8 cellular contexts compared by ENCODE assay signal in the genomic region with DNA sequence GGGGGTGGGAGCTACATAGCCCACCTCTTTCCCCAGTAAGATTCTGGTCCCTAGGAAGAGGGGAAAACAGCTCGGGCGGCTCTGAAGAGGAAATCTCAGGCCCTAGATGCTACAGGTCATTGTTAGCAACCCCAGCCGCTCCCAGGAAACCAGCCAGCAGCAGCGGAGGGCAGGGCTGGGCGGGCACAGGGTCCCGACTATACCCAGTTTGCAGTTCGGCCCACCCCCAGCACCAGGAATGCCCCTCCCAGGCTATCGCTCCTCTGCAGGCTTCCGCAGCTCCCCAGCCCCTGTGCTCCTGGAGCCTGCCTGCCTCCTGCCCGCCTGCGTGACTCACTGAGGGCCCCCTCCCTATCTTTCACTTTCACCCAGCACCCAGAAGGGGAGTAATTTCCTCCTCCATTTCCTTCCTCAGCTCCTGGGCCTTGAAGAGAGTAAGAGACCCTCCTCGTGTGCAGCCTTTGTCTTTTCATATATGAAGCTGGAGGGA. TPM values are rescaled to one million over a fixed set of nuclear protein-coding genes. Genes with fewer than 3 reads are reported as not detected.
DNase-seq lines count a peak whose midpoint lies in the region; ATAC-seq and TF ChIP-seq lines count a peak whose summit lies in the region.

No MANE protein-coding gene starts in this region.

- peak overlapping the region; percentile 84 for H3K27ac Mint-ChIP-seq in activated naive CD4-positive, alpha-beta T cell treated with anti-CD3 and anti-CD28 coated beads for 36 hours
- peak overlapping the region; percentile 80 for H3K27ac Mint-ChIP-seq in osteocyte (ENCODE audit: unreplicated experiment)

- H3K36me3 Mint-ChIP-seq in activated naive CD4-positive, alpha-beta T cell treated with anti-CD3 and anti-CD28 coated beads for 36 hours (ENCODE audit: low read depth): peaks cover 14% of the 10 kb centered on the region
- peaks cover 15% of the 10 kb centered on the region for H3K36me3 Mint-ChIP-seq in osteocyte (ENCODE audit: unreplicated experiment)

- intact Hi-C loops in Panc1 (cut with micrococcal nuclease; ENCODE audit: unreplicated experiment): no loop called here
- intact Hi-C loops in activated naive CD4-positive, alpha-beta T cell treated with anti-CD3 and anti-CD28 coated beads for 36 hours (cut with micrococcal nuclease): loop anchor here (1.0 to 5.0 kb wide), 4 partner anchors 13 to 211 kb away; a partner anchor contains a TSS
- intact Hi-C loops in vagina (cut with DNase I): loop anchor here (1.0 to 5.0 kb wide), 2 partner anchors 19 to 46 kb away; a partner anchor contains a TSS

- H3K9me3 ChIP-seq in Panc1 (ENCODE audit: control insufficient read depth, insufficient read depth, low read depth, low read length) (no peaks in the 10 kb centered on the region), vagina (no peaks in the 10 kb centered on the region)

- H3K27ac ChIP-seq in Panc1 (ENCODE audit: low read length): peak overlapping the region; percentile 82
- H3K27ac ChIP-seq in vagina: peak overlapping the region; percentile 93

- DNase-seq in A172 (ENCODE audit: low spot score) (peak; percentile 91), Panc1 (ENCODE audit: low read depth, low spot score) (no peak), germinal center (ENCODE audit: low spot score) (peak; percentile 72), osteocyte (ENCODE audit: extremely low spot score, unreplicated experiment) (no peak), vagina (ENCODE audit: extremely low spot score in 2 of 2) (no peak), NCI-H345 (lab: John Stamatoyannopoulos, UW) (no peak)
- DNase-seq in activated naive CD4-positive, alpha-beta T cell treated with anti-CD3 and anti-CD28 coated beads for 36 hours: peak; percentile 88

- BruUV-seq in Panc1 (replicated peaks; lab: Mats Ljungman, UMichigan): no TSS peak

- POLR2A ChIA-PET in Panc1 (lab: Charles Lee): interaction anchor here (0.5 kb wide), 1 partner anchor 12 kb away, joined by 5 read pairs; no protein-coding TSS in a partner anchor

- H3K4me1 ChIP-seq in Panc1 (ENCODE audit: control insufficient read depth, insufficient read depth, low read length): peaks cover 72% of the 10 kb centered on the region
- peaks cover 82% of the 10 kb centered on the region for H3K4me1 ChIP-seq in vagina

- H3K4me1 Mint-ChIP-seq in activated naive CD4-positive, alpha-beta T cell treated with anti-CD3 and anti-CD28 coated beads for 36 hours (ENCODE audit: low read depth): peaks cover 63% of the 10 kb centered on the region
- H3K4me1 Mint-ChIP-seq in osteocyte (ENCODE audit: unreplicated experiment): peaks cover 71% of the 10 kb centered on the region

- in situ Hi-C loops in Panc1 (cut with HindIII; ENCODE audit: low pct_unique_long_range_greater_than_20kb, low sequenced_read_pairs): no loop called here

- H3K27me3 ChIP-seq in Panc1 (ENCODE audit: control insufficient read depth, insufficient read depth, low read length): no peaks in the 10 kb centered on the region
- H3K27me3 ChIP-seq in vagina: no peaks in the 10 kb centered on the region

- TF ChIP-seq POLR2A in vagina (IDR thresholded peaks at IDR 0.05): no peak

- H3K27me3 Mint-ChIP-seq in activated naive CD4-positive, alpha-beta T cell treated with anti-CD3 and anti-CD28 coated beads for 36 hours (ENCODE audit: low read depth): no peaks in the 10 kb centered on the region
- no peaks in the 10 kb centered on the region for H3K27me3 Mint-ChIP-seq in osteocyte (ENCODE audit: unreplicated experiment)

- H3K36me3 ChIP-seq in Panc1 (ENCODE audit: control insufficient read depth, insufficient read depth, low read length): no peaks in the 10 kb centered on the region
- peaks cover 0 to 30% of the 10 kb centered on the region in 2 donors for H3K36me3 ChIP-seq in vagina

- H3K4me3 Mint-ChIP-seq in activated naive CD4-positive, alpha-beta T cell treated with anti-CD3 and anti-CD28 coated beads for 36 hours: peak overlapping the region; percentile 43
- H3K4me3 Mint-ChIP-seq in osteocyte (ENCODE audit: unreplicated experiment): peak overlapping the region; percentile 53

- TF ChIP-seq CTCF in Panc1 (IDR thresholded peaks at IDR 0.05): no peak
- TF ChIP-seq CTCF in osteocyte (IDR thresholded peaks at IDR 0.05): no peak
- no peak for TF ChIP-seq CTCF in vagina (IDR thresholded peaks at IDR 0.05)

- H3K4me3 ChIP-seq in Panc1 (ENCODE audit: low read depth in 2 of 2, low read length in 2 of 2) (peak overlapping the region; percentile 2 to 37; a peak in 3 of 4 replicates), vagina (peak overlapping the region; percentile 36 to 39)

- H3K9me3 Mint-ChIP-seq in activated naive CD4-positive, alpha-beta T cell treated with anti-CD3 and anti-CD28 coated beads for 36 hours: no peaks in the 10 kb centered on the region
- H3K9me3 Mint-ChIP-seq in osteocyte (ENCODE audit: unreplicated experiment): no peaks in the 10 kb centered on the region

- ATAC-seq in GM21723 (IDR thresholded peaks at IDR 0.05; ENCODE audit: unreplicated experiment): peak; percentile 36
- ATAC-seq in Panc1: peak; percentile 58

- CTCF ChIA-PET in Panc1 (lab: Charles Lee): interaction anchor here (0.6 to 1.1 kb wide), 4 partner anchors 12 to 511 kb away, joined by 3 to 11 read pairs (median 8); no protein-coding TSS in a partner anchor
- CTCF ChIA-PET in activated naive CD4-positive, alpha-beta T cell treated with anti-CD3 and anti-CD28 coated beads for 36 hours (lab: Charles Lee): interaction anchor here (0.5 to 8.0 kb wide), 13 partner anchors 12 to 344 kb away, joined by 3 to 112 read pairs (median 3); a partner anchor contains a TSS

RNA-seq across cellular contexts. Expression of a gene that starts 27.2 kb away (rescaled TPM):
- total RNA-seq in A172 (2014; rRNA removed; shearing (Covaris generic)): 35.1 and 36.0 TPM in 2 replicates
- 49.7 TPM for total RNA-seq in Panc1 (2021; ENCODE audit: unreplicated experiment)
- polyA plus RNA-seq in Panc1 (2012; ENCODE audit: insufficient read length): 45.4 TPM
- 10 to 100 TPM; 18.5 to 19.2 TPM for total RNA-seq in activated naive CD4-positive, alpha-beta T cell treated with anti-CD3 and anti-CD28 coated beads for 36 hours
- total RNA-seq in osteocyte: 81.4 and 81.8 TPM in 2 replicates
- total RNA-seq in vagina: 35.4 TPM

Comparison
In these comparisons a context has a peak if more than half of its experiments do, and no peak if none do; other contexts are left out.
1. DNase-seq: peak in A172 (single experiment), activated naive CD4-positive, alpha-beta T cell treated with anti-CD3 and anti-CD28 coated beads for 36 hours (single experiment) and germinal center (single experiment); none in Panc1 (single experiment), osteocyte (single experiment), vagina (0 of 2) and NCI-H345 (single experiment).